In the genomic region with DNA sequence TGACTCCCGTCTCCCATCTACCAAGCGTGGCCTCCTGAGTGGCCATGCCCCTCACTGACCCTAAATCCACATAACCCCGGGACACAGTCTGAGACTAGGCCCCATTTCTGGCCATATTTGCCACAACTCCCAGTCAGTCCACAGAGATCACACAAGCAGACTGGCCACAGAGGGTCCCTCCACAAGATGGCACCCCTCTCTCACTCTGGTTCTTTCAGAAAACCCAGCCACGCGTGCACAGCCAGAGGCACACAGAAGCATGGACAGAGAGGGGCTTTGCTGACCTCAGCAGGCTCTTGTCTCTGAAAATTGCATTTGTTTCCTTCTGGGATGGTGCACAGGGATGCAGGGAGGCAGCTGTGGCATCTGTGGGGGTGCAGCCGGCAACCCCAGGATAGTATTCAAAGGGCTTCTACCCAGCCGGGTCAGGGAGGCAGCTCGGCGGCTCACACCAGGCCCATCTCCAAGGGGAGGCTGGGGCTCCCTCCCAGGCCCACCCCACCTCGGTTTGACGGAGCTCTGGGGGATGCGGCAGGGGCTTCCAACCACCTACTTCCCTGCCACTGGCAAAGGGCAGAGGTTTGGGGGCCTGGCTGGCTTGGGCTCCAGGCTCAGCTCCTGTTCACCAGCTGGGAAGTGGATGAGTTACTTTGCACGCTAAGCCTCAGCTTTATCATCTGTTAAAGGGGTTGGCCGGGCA, we compare ENCODE assay signal across 9 cellular contexts. TPM values are rescaled to one million over a fixed set of nuclear protein-coding genes. Genes with fewer than 3 reads are reported as not detected.
DNase-seq lines count a peak whose midpoint lies in the region; ATAC-seq and TF ChIP-seq lines count a peak whose summit lies in the region.
"Had no signal": no experiment of that assay in that cellular context is flagged by ENCODE, and none has a peak within 500 bp of the region (broad histone marks: within the 10 kb centered on the region; RNA-seq: fewer than 3 reads in every experiment).

No MANE protein-coding gene starts in this region.

- intact Hi-C loops in right lobe of liver (cut with DNase I) (no loop called here), uterus (cut with DNase I; ENCODE audit: low total_unique reads) (no loop called here)

- H3K4me3 ChIP-seq in right lobe of liver (no peak overlapping the region), uterus (no peak overlapping the region)
- H3K4me3 ChIP-seq: HAP-1 had no signal

- 55% methylated on average over 7 of the region's 14 CpGs for WGBS in right lobe of liver (ENCODE audit: insufficient coverage, low coverage, low lambda C conversion rate, missing lambda C conversion rate)

- TF ChIP-seq POLR2A in right lobe of liver (IDR thresholded peaks at IDR 0.05), result no peak
- no peak for TF ChIP-seq POLR2A in uterus (IDR thresholded peaks at IDR 0.05)

- TF ChIP-seq CTCF in right lobe of liver (IDR thresholded peaks at IDR 0.05) (peak; percentile 47 to 61 (median 58)), uterus (IDR thresholded peaks at IDR 0.05) (peak; percentile 21 to 61 (median 44))

- H3K27me3 ChIP-seq in right lobe of liver, result no peaks in the 10 kb centered on the region
- no peaks in the 10 kb centered on the region for H3K27me3 ChIP-seq in uterus

- ATAC-seq in right lobe of liver, result peak; percentile 81 to 92 (median 86)
- no peak for ATAC-seq in HG03378 (IDR thresholded peaks at IDR 0.05; ENCODE audit: unreplicated experiment)

- H3K27ac ChIP-seq in right lobe of liver (no peak overlapping the region), uterus (no peak overlapping the region)

- H3K9me3 ChIP-seq in right lobe of liver, result no peaks in the 10 kb centered on the region
- H3K9me3 ChIP-seq in uterus, result no peaks in the 10 kb centered on the region
- H3K9me3 ChIP-seq: HAP-1 had no signal

- H3K4me1 ChIP-seq in right lobe of liver (no peaks in the 10 kb centered on the region), uterus (no peaks in the 10 kb centered on the region)
- H3K4me1 ChIP-seq: HAP-1 had no signal

- DNase-seq in stimulated activated CD4-positive, alpha-beta T cell treated with anti-CD3 and anti-CD28 coated beads, Interleukin-4, amount 100 ng/mL, for 24 hours, result peak; percentile 9
- DNase-seq in stimulated activated CD4-positive, alpha-beta T cell treated with anti-CD3 and anti-CD28 coated beads, Interleukin-2, amount 100 ng/mL, for 48 hours, result no peak
- DNase-seq in OCI-M1 (lab: John Stamatoyannopoulos, UW), result peak; percentile 16
- DNase-seq in cerebellum (ENCODE audit: low spot score), result peak; percentile 83
- DNase-seq in right lobe of liver, result peak in 2 of 3 donors; percentile 45 to 65
- DNase-seq in uterus, result peak in 1 of 2 donors; percentile 56
- no peak for DNase-seq in T-helper 9 cell

- H3K36me3 ChIP-seq in right lobe of liver, result no peaks in the 10 kb centered on the region
- H3K36me3 ChIP-seq in uterus, result no peaks in the 10 kb centered on the region
- H3K36me3 ChIP-seq: HAP-1 had no signal

RNA-seq across cellular contexts. Expression of a gene that starts 16.8 kb away (rescaled TPM):
- total RNA-seq in cerebellum (32.5 TPM), right lobe of liver (1 to 10 TPM in 2 of 6 experiments, under 1 TPM in 4; 0.40 to 1.7 (median 0.91) TPM), uterus (10 to 100 TPM in 1 of 4 donors, 1 to 10 TPM in 3; 3.8 to 45.3 (median 7.1) TPM)

RNA-seq across cellular contexts. Expression of a gene that starts 27.3 kb away (rescaled TPM):
- total RNA-seq in cerebellum, result not detected
- not detected for total RNA-seq in right lobe of liver
- not detected for total RNA-seq in uterus

Comparison
In these comparisons a context has a peak if more than half of its experiments do, and no peak if none do; other contexts are left out.
1. DNase-seq: peak in stimulated activated CD4-positive, alpha-beta T cell treated with anti-CD3 and anti-CD28 coated beads, Interleukin-4, amount 100 ng/mL, for 24 hours (single experiment), OCI-M1 (single experiment), cerebellum (single experiment) and right lobe of liver (2 of 3); none in stimulated activated CD4-positive, alpha-beta T cell treated with anti-CD3 and anti-CD28 coated beads, Interleukin-2, amount 100 ng/mL, for 48 hours (0 of 2) and T-helper 9 cell (single experiment).